ENCODE assay signal across 23 cellular contexts in genomic region chr11:18752502-18752901, GRCh38. TPM values are rescaled to one million over a fixed set of nuclear protein-coding genes. Genes with fewer than 3 reads are reported as not detected.
DNase-seq lines count a peak whose midpoint lies in the region; ATAC-seq and TF ChIP-seq lines count a peak whose summit lies in the region.
"Had no signal": no experiment of that assay in that cellular context is flagged by ENCODE, and none has a peak within 500 bp of the region (broad histone marks: within the 10 kb centered on the region; RNA-seq: fewer than 3 reads in every experiment).

No MANE protein-coding gene starts in this region.

- no peak for ATAC-seq in GM18868 (IDR thresholded peaks at IDR 0.05; ENCODE audit: unreplicated experiment)
- ATAC-seq: HCT116 had no signal

- TF ChIP-seq CTCF in brain (conservative IDR thresholded peaks at IDR 0.05) (no peak), neural progenitor cell (IDR thresholded peaks at IDR 0.05) (no peak)

- peak overlapping the region in 1 of 5 experiments; percentile 24 for H3K4me3 Mint-ChIP-seq in brain
- H3K4me3 Mint-ChIP-seq in neural progenitor cell, result no peak overlapping the region

- no peak overlapping the region for H3K4me3 ChIP-seq in neural progenitor cell
- H3K4me3 ChIP-seq: SK-N-MC had no signal

- H3K27me3 ChIP-seq in neural progenitor cell, result no peaks in the 10 kb centered on the region

- H3K4me2 ChIP-seq in neural progenitor cell, result peak overlapping the region; percentile 42

- H3K27ac ChIP-seq in neural progenitor cell, result no peak overlapping the region
- H3K27ac ChIP-seq: C4-2B, RWPE1, SK-N-MC had no signal

- peaks cover 0 to 2% (median 0%) of the 10 kb centered on the region in 5 experiments for H3K9me3 Mint-ChIP-seq in brain
- H3K9me3 Mint-ChIP-seq in neural progenitor cell, result no peaks in the 10 kb centered on the region

- H2AFZ ChIP-seq in neural progenitor cell (replicated peaks), result no peak overlapping the region

- H3K27me3 Mint-ChIP-seq in brain (peaks cover 6% of the 10 kb centered on the region), neural progenitor cell (ENCODE audit: insufficient read depth, low read depth) (no peaks in the 10 kb centered on the region)

- peaks cover 10% of the 10 kb centered on the region for H3K36me3 Mint-ChIP-seq in brain
- no peaks in the 10 kb centered on the region for H3K36me3 Mint-ChIP-seq in neural progenitor cell

- DNase-seq in NCI-H2227 (lab: John Stamatoyannopoulos, UW; ENCODE audit: unreplicated experiment) (peak; percentile 30), NCI-H2227 treated with DMSO at 0.1 percent for 48 hours (lab: John Stamatoyannopoulos, UW) (no peak), neural progenitor cell (ENCODE audit: low spot score) (peak; percentile 6), glomerular visceral epithelial cell (ENCODE audit: extremely low spot score) (no peak), putamen (ENCODE audit: low spot score) (no peak)
- DNase-seq: 8988T; DMS53; GF-D8; KG1; MV-4-11; NCI-H1436 treated with DMSO at 0.1 percent for 48 hours; NCI-H1930; NCI-H526; NK-92 treated with Interleukin-12 subunit alpha and Interleukin-12 subunit beta, amount 100 ng/mL, for 24 hours; SHP77 treated with DMSO at 0.1 percent for 48 hours; SW 1271 had no signal

- H3K79me2 ChIP-seq in neural progenitor cell (ENCODE audit: low read depth), result no peaks in the 10 kb centered on the region

- H3K36me3 ChIP-seq in neural progenitor cell, result no peaks in the 10 kb centered on the region

- H3K4me1 ChIP-seq in neural progenitor cell, result peaks cover 11% of the 10 kb centered on the region

- peaks cover 27% of the 10 kb centered on the region for H3K4me1 Mint-ChIP-seq in brain
- H3K4me1 Mint-ChIP-seq in neural progenitor cell, result peaks cover 27% of the 10 kb centered on the region

- H4K20me1 ChIP-seq in neural progenitor cell (ENCODE audit: low read depth), result no peaks in the 10 kb centered on the region

- no peak overlapping the region for H3K9ac ChIP-seq in neural progenitor cell

- H3K27ac Mint-ChIP-seq in brain (peak overlapping the region in 4 of 5 experiments; percentile 32 to 82 (median 54)), neural progenitor cell (peak overlapping the region; percentile 88)

- H3K9me3 ChIP-seq in neural progenitor cell (ENCODE audit: low read depth), result no peaks in the 10 kb centered on the region

- H3F3A ChIP-seq in neural progenitor cell (ENCODE audit: low read depth), result peaks cover 3% of the 10 kb centered on the region

RNA-seq across cellular contexts. Expression of gene IGSF22, which starts 26.5 kb away (rescaled TPM):
- polyA plus RNA-seq in brain (ENCODE audit: insufficient read depth, low read depth, low replicate concordance), result not detected
- total RNA-seq in neural progenitor cell (ENCODE audit: low replicate concordance), result 0.41 TPM in 1 of 2 replicates, not detected in the other
- total RNA-seq: H1 had no signal

RNA-seq across cellular contexts. Expression of gene PTPN5, which starts 39.1 kb away (rescaled TPM):
- polyA plus RNA-seq in brain (ENCODE audit: insufficient read depth, low read depth, low replicate concordance), result 10.8 TPM
- 8.5 and 15.8 TPM in 2 replicates for total RNA-seq in neural progenitor cell (ENCODE audit: low replicate concordance)

RNA-seq across cellular contexts. Expression of gene TMEM86A, which starts 53.9 kb away (rescaled TPM):
- 2.6 TPM for polyA plus RNA-seq in brain (ENCODE audit: insufficient read depth, low read depth, low replicate concordance)
- 0.87 TPM in 1 of 2 replicates, not detected in the other for total RNA-seq in neural progenitor cell (ENCODE audit: low replicate concordance)

Comparison
In these comparisons a context has a peak if more than half of its experiments do, and no peak if none do; other contexts are left out.
1. DNase-seq: peak in NCI-H2227 (single experiment) and neural progenitor cell (single experiment); none in NCI-H2227 treated with DMSO at 0.1 percent for 48 hours (single experiment), glomerular visceral epithelial cell (single experiment) and putamen (single experiment).